27 cellular contexts compared by ENCODE assay signal in genomic region chr2:78082555-78082954, GRCh38.
"Had no signal": no experiment of that assay in that cellular context is flagged by ENCODE, and none has a peak within 500 bp of the region (broad histone marks: within the 10 kb centered on the region; RNA-seq: fewer than 3 reads in every experiment).

No MANE protein-coding gene starts in this region.

- DNase-seq: activated CD4-positive, alpha-beta memory T cell treated with anti-CD3 and anti-CD28 coated beads, Interleukin-2, amount 10 ng/mL, durations not matched to agents 7 days and 5 days; activated CD4-positive, alpha-beta T cell treated with anti-CD3 and anti-CD28 coated beads for 1 hour; activated CD4-positive, alpha-beta T cell treated with anti-CD3 and anti-CD28 coated beads for 36 hours; activated CD4-positive, alpha-beta T cell treated with anti-CD3 and anti-CD28 coated beads for 48 hours; activated CD4-positive, alpha-beta T cell treated with anti-CD3 and anti-CD28 coated beads, Interleukin-2, amount 10 ng/mL, durations not matched to agents 7 days and 5 days; activated CD4-positive, alpha-beta T cell treated with anti-CD3 and anti-CD28 coated beads, Interleukin-2, amount 50 U/mL, for 48 hours; activated CD4-positive, CD25-positive, alpha-beta regulatory T cell; activated CD8-positive, alpha-beta memory T cell treated with anti-CD3 and anti-CD28 coated beads for 24 hours; activated CD8-positive, alpha-beta memory T cell treated with anti-CD3 and anti-CD28 coated beads, Interleukin-2, amount 10 ng/mL, durations not matched to agents 7 days and 5 days; activated CD8-positive, alpha-beta memory T cell treated with anti-CD3 and anti-CD28 coated beads, Interleukin-2, amount 50 U/mL, for 48 hours; activated CD8-positive, alpha-beta T cell treated with anti-CD3 and anti-CD28 coated beads, Interleukin-2, amount 10 ng/mL, durations not matched to agents 7 days and 5 days; activated effector memory CD4-positive, alpha-beta T cell treated with Interleukin-2 at 50 U/mL for 16 hours; activated gamma-delta T cell; activated naive CD4-positive, alpha-beta T cell treated with anti-CD3 and anti-CD28 coated beads, Interleukin-2, amount 10 ng/mL, durations not matched to agents 7 days and 5 days; activated naive CD4-positive, alpha-beta T cell treated with Interleukin-2 at 50 U/mL for 16 hours; activated naive CD8-positive, alpha-beta T cell treated with anti-CD3 and anti-CD28 coated beads, Interleukin-2, amount 10 ng/mL, durations not matched to agents 7 days and 5 days; activated naive CD8-positive, alpha-beta T cell treated with anti-CD3 and anti-CD28 coated beads, Interleukin-2, amount 50 U/mL, for 24 hours; activated T-cell treated with anti-CD3 and anti-CD28 coated beads, Interleukin-2, amount 50 U/mL, for 24 hours; activated T-cell treated with anti-CD3 and anti-CD28 coated beads, Interleukin-2, amount 50 U/mL, for 48 hours; amygdala; anterior cingulate cortex; caudate nucleus; cerebellar nuclear complex; T-helper 1 cell; T-helper 2 cell; T-helper 9 cell; WERI-Rb-1 had no signal
